Comparison of ENCODE assay signal across 17 cellular contexts in the genomic region with DNA sequence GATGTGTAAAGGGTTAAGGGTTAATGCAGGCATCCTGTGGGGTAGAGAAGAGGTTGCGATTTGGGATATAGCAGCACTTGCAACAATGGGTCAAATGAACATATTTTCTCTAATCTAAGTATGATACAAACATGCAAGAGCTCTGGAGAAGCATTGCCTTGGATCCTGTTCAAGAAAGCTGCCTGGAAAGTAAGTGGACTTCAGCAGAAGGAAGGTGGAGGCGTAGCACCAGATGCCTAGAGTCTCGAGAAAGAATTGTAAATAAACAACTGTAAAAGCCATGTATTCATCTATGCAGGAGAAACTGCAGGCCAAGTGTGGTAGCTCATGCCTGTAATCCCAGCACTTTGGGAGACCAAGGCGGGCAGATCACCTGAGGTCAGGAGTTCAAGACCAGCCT. TPM values are rescaled to one million over a fixed set of nuclear protein-coding genes. Genes with fewer than 3 reads are reported as not detected.
DNase-seq lines count a peak whose midpoint lies in the region; ATAC-seq and TF ChIP-seq lines count a peak whose summit lies in the region.
"Had no signal": no experiment of that assay in that cellular context is flagged by ENCODE, and none has a peak within 500 bp of the region (broad histone marks: within the 10 kb centered on the region; RNA-seq: fewer than 3 reads in every experiment).

No MANE protein-coding gene starts in this region.

- H3K4me3 Mint-ChIP-seq in activated naive CD8-positive, alpha-beta T cell treated with anti-CD3 and anti-CD28 coated beads, Interleukin-2, amount 10 ng/mL, durations not matched to agents 7 days and 5 days = no peak overlapping the region
- no peak overlapping the region for H3K4me3 Mint-ChIP-seq in activated naive CD8-positive, alpha-beta T cell treated with anti-CD3 and anti-CD28 coated beads, Interleukin-2, amount 50 U/mL, for 24 hours
- H3K4me3 Mint-ChIP-seq: CD8-positive, alpha-beta T cell had no signal

- peaks cover 21% of the 10 kb centered on the region for H3K4me1 Mint-ChIP-seq in activated naive CD8-positive, alpha-beta T cell treated with anti-CD3 and anti-CD28 coated beads, Interleukin-2, amount 10 ng/mL, durations not matched to agents 7 days and 5 days
- H3K4me1 Mint-ChIP-seq in activated naive CD8-positive, alpha-beta T cell treated with anti-CD3 and anti-CD28 coated beads, Interleukin-2, amount 50 U/mL, for 24 hours = peaks cover 9% of the 10 kb centered on the region

- no peak overlapping the region for H3K9ac ChIP-seq in adipocyte (ENCODE audit: low read length)

- no peak for DNase-seq in activated naive CD8-positive, alpha-beta T cell treated with anti-CD3 and anti-CD28 coated beads, Interleukin-2, amount 10 ng/mL, durations not matched to agents 7 days and 5 days
- no peak for DNase-seq in activated naive CD8-positive, alpha-beta T cell treated with anti-CD3 and anti-CD28 coated beads, Interleukin-2, amount 50 U/mL, for 24 hours
- DNase-seq in adipocyte (ENCODE audit: low read depth) (peak; percentile 13), fibroblast of villous mesenchyme (ENCODE audit: low read depth) (peak; percentile 63), superior temporal gyrus (ENCODE audit: extremely low spot score) (peak; percentile 33), NCI-H1436 treated with DMSO at 0.1 percent for 48 hours (lab: John Stamatoyannopoulos, UW) (no peak), cardiac septum (ENCODE audit: low spot score) (no peak)
- no peak for DNase-seq in stimulated activated CD8-positive, alpha-beta memory T cell treated with anti-CD3 and anti-CD28 coated beads, Interleukin-4, amount 100 ng/mL, for 48 hours
- DNase-seq: 8988T; C1 segment of cervical spinal cord; CD8-positive, alpha-beta T cell; Kasumi-1; NCI-H1417 treated with DMSO at 0.1 percent for 48 hours; NCI-H2029; NCI-H524 treated with DMSO at 0.1 percent for 48 hours had no signal

- H3K9me3 Mint-ChIP-seq in activated naive CD8-positive, alpha-beta T cell treated with anti-CD3 and anti-CD28 coated beads, Interleukin-2, amount 10 ng/mL, durations not matched to agents 7 days and 5 days = no peaks in the 10 kb centered on the region
- no peaks in the 10 kb centered on the region for H3K9me3 Mint-ChIP-seq in activated naive CD8-positive, alpha-beta T cell treated with anti-CD3 and anti-CD28 coated beads, Interleukin-2, amount 50 U/mL, for 24 hours
- H3K9me3 Mint-ChIP-seq: CD8-positive, alpha-beta T cell had no signal

- peaks cover 8% of the 10 kb centered on the region for H3K36me3 Mint-ChIP-seq in activated naive CD8-positive, alpha-beta T cell treated with anti-CD3 and anti-CD28 coated beads, Interleukin-2, amount 10 ng/mL, durations not matched to agents 7 days and 5 days
- no peaks in the 10 kb centered on the region for H3K36me3 Mint-ChIP-seq in activated naive CD8-positive, alpha-beta T cell treated with anti-CD3 and anti-CD28 coated beads, Interleukin-2, amount 50 U/mL, for 24 hours (ENCODE audit: low read depth)
- H3K36me3 Mint-ChIP-seq: CD8-positive, alpha-beta T cell had no signal

- ATAC-seq in activated naive CD8-positive, alpha-beta T cell treated with anti-CD3 and anti-CD28 coated beads, Interleukin-2, amount 10 ng/mL, durations not matched to agents 7 days and 5 days (ENCODE audit: low read depth) = no peak
- ATAC-seq in activated naive CD8-positive, alpha-beta T cell treated with anti-CD3 and anti-CD28 coated beads, Interleukin-2, amount 50 U/mL, for 24 hours = no peak
- ATAC-seq: CD8-positive, alpha-beta T cell; SK-N-SH treated with all-trans-retinoic acid at 6 μM for 48 hours had no signal

- no peaks in the 10 kb centered on the region for H3K27me3 ChIP-seq in adipocyte (replicated peaks; ENCODE audit: control insufficient read depth, insufficient read depth, low read length)
- H3K27me3 ChIP-seq: Peyer's patch had no signal

- POLR2A ChIA-PET in activated naive CD8-positive, alpha-beta T cell treated with anti-CD3 and anti-CD28 coated beads, Interleukin-2, amount 10 ng/mL, durations not matched to agents 7 days and 5 days (lab: Charles Lee) = no interaction called here

- no peak overlapping the region for H3K4me3 ChIP-seq in adipocyte (ENCODE audit: low read length)
- no peak overlapping the region for H3K4me3 ChIP-seq in fibroblast of villous mesenchyme (ENCODE audit: low read depth, low read length)
- H3K4me3 ChIP-seq: Peyer's patch had no signal

- H3K4me1 ChIP-seq in adipocyte (ENCODE audit: control insufficient read depth, insufficient read depth, low read length) = no peaks in the 10 kb centered on the region

- no peaks in the 10 kb centered on the region for H3K36me3 ChIP-seq in adipocyte (ENCODE audit: control insufficient read depth, insufficient read depth, low read length, severe bottlenecking)
- H3K36me3 ChIP-seq: Peyer's patch had no signal

- H3K27me3 Mint-ChIP-seq in activated naive CD8-positive, alpha-beta T cell treated with anti-CD3 and anti-CD28 coated beads, Interleukin-2, amount 10 ng/mL, durations not matched to agents 7 days and 5 days = peaks cover 1% of the 10 kb centered on the region
- H3K27me3 Mint-ChIP-seq in activated naive CD8-positive, alpha-beta T cell treated with anti-CD3 and anti-CD28 coated beads, Interleukin-2, amount 50 U/mL, for 24 hours = no peaks in the 10 kb centered on the region

- peak overlapping the region; percentile 57 for H3K27ac Mint-ChIP-seq in activated naive CD8-positive, alpha-beta T cell treated with anti-CD3 and anti-CD28 coated beads, Interleukin-2, amount 10 ng/mL, durations not matched to agents 7 days and 5 days
- H3K27ac Mint-ChIP-seq in activated naive CD8-positive, alpha-beta T cell treated with anti-CD3 and anti-CD28 coated beads, Interleukin-2, amount 50 U/mL, for 24 hours = no peak overlapping the region
- H3K27ac Mint-ChIP-seq: CD8-positive, alpha-beta T cell had no signal

- no peaks in the 10 kb centered on the region for H3K9me3 ChIP-seq in adipocyte (ENCODE audit: control insufficient read depth, low read length)
- H3K9me3 ChIP-seq: Peyer's patch had no signal

- TF ChIP-seq CTCF in fibroblast of villous mesenchyme (IDR thresholded peaks at IDR 0.05; ENCODE audit: insufficient read depth, low read depth, low read length) = no peak

- intact Hi-C loops in cardiac septum (cut with DNase I) = no loop called here

RNA-seq across cellular contexts. Expression of a gene that starts 27.0 kb away (rescaled TPM):
- total RNA-seq in activated naive CD8-positive, alpha-beta T cell treated with anti-CD3 and anti-CD28 coated beads, Interleukin-2, amount 10 ng/mL, durations not matched to agents 7 days and 5 days = 10 to 100 TPM; 39.4 to 43.0 TPM
- total RNA-seq in fibroblast of villous mesenchyme (1.9 and 2.6 TPM in 2 replicates), cardiac septum (2.7 TPM)

RNA-seq across cellular contexts. Expression of a gene that starts 53.1 kb away (rescaled TPM):
- total RNA-seq in activated naive CD8-positive, alpha-beta T cell treated with anti-CD3 and anti-CD28 coated beads, Interleukin-2, amount 10 ng/mL, durations not matched to agents 7 days and 5 days = 10 to 100 TPM; 55.3 to 63.2 TPM
- 37.0 and 42.7 TPM in 2 replicates for total RNA-seq in fibroblast of villous mesenchyme
- total RNA-seq in cardiac septum = 48.3 TPM

Comparison
In these comparisons a context has a peak if more than half of its experiments do, and no peak if none do; other contexts are left out.
1. DNase-seq: peak in adipocyte (single experiment), fibroblast of villous mesenchyme (single experiment) and superior temporal gyrus (single experiment); none in activated naive CD8-positive, alpha-beta T cell treated with anti-CD3 and anti-CD28 coated beads, Interleukin-2, amount 10 ng/mL, durations not matched to agents 7 days and 5 days (single experiment), activated naive CD8-positive, alpha-beta T cell treated with anti-CD3 and anti-CD28 coated beads, Interleukin-2, amount 50 U/mL, for 24 hours (single experiment), stimulated activated CD8-positive, alpha-beta memory T cell treated with anti-CD3 and anti-CD28 coated beads, Interleukin-4, amount 100 ng/mL, for 48 hours (single experiment), NCI-H1436 treated with DMSO at 0.1 percent for 48 hours (single experiment) and cardiac septum (single experiment).
2. RNA of a gene that starts 27.0 kb away (total RNA-seq): 39.4 to 43.0 TPM in activated naive CD8-positive, alpha-beta T cell treated with anti-CD3 and anti-CD28 coated beads, Interleukin-2, amount 10 ng/mL, durations not matched to agents 7 days and 5 days; 2.7 TPM in cardiac septum (single experiment) and 1.9 to 2.6 TPM in fibroblast of villous mesenchyme; every median in the first group is over 10 times any median in the second.